Comparison of ENCODE assay signal across 27 cellular contexts in the genomic region with DNA sequence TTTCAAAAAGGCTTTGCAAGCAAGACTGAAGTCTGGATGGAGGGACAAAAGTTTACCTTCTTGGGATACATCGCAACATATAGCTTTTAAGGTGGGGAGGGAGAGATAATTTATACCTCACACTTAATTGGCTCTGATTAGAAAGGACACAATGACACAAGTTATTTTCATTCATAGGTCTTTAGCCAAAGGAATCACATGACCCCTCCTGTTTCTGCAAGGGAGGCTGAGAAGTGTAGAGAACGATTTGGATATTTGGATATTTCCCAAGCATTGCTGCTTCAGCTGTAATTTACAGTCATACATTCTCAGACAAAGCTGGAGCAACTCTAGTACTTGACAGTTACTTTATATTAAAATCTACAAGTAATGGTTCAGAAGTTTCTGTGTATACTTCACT.
"Had no signal": no experiment of that assay in that cellular context is flagged by ENCODE, and none has a peak within 500 bp of the region (broad histone marks: within the 10 kb centered on the region; RNA-seq: fewer than 3 reads in every experiment).

No MANE protein-coding gene starts in this region.

- H3K27me3 ChIP-seq: gastroesophageal sphincter, sigmoid colon, thyroid gland, upper lobe of left lung, vagina had no signal

- H3K36me3 Mint-ChIP-seq: natural killer cell had no signal

- H3K4me3 Mint-ChIP-seq: activated CD8-positive, alpha-beta T cell treated with anti-CD3 and anti-CD28 coated beads for 36 hours; activated T-cell treated with anti-CD3 and anti-CD28 coated beads, Interleukin-2, amount 50 U/mL, for 4 hours; activated T-helper 17 cell treated with anti-CD3 and anti-CD28 coated beads, Interleukin-2, amount 50 U/mL, for 72 hours; natural killer cell; stimulated activated memory B cell treated with anti-CD40 and anti-IgM and Interleukin-4, amounts not matched to agents 10 μg/mL and 1 μg/mL and 100 μg/mL, for 72 hours; stimulated activated naive CD8-positive, alpha-beta T cell treated with anti-CD3 and anti-CD28 coated beads, Interleukin-15, amount 100 ng/mL, for 72 hours; T-helper 1 cell treated with Interleukin-12 subunit alpha and Interleukin-12 subunit beta and Interleukin-4 antibody, amounts not matched to agents 30 μg/mL and 1 μg/mL, for 36 hours had no signal

- H3K9me3 Mint-ChIP-seq: activated CD8-positive, alpha-beta T cell treated with anti-CD3 and anti-CD28 coated beads for 36 hours; activated T-cell treated with anti-CD3 and anti-CD28 coated beads, Interleukin-2, amount 50 U/mL, for 4 hours; activated T-helper 17 cell treated with anti-CD3 and anti-CD28 coated beads, Interleukin-2, amount 50 U/mL, for 72 hours; natural killer cell; stimulated activated memory B cell treated with anti-CD40 and anti-IgM and Interleukin-4, amounts not matched to agents 10 μg/mL and 1 μg/mL and 100 μg/mL, for 72 hours; stimulated activated naive CD8-positive, alpha-beta T cell treated with anti-CD3 and anti-CD28 coated beads, Interleukin-15, amount 100 ng/mL, for 72 hours; T-helper 1 cell treated with Interleukin-12 subunit alpha and Interleukin-12 subunit beta and Interleukin-4 antibody, amounts not matched to agents 30 μg/mL and 1 μg/mL, for 36 hours had no signal

- FAIRE-seq: bronchial epithelial cell, colon, small intestine, TTC549 had no signal

- H3K27ac ChIP-seq: gastroesophageal sphincter, sigmoid colon, thyroid gland, upper lobe of left lung, vagina, VCaP had no signal

- H3K27me3 Mint-ChIP-seq: activated CD8-positive, alpha-beta T cell treated with anti-CD3 and anti-CD28 coated beads for 36 hours; activated T-helper 17 cell treated with anti-CD3 and anti-CD28 coated beads, Interleukin-2, amount 50 U/mL, for 72 hours; stimulated activated memory B cell treated with anti-CD40 and anti-IgM and Interleukin-4, amounts not matched to agents 10 μg/mL and 1 μg/mL and 100 μg/mL, for 72 hours; stimulated activated naive CD8-positive, alpha-beta T cell treated with anti-CD3 and anti-CD28 coated beads, Interleukin-15, amount 100 ng/mL, for 72 hours had no signal

- H3K27ac Mint-ChIP-seq: activated CD8-positive, alpha-beta T cell treated with anti-CD3 and anti-CD28 coated beads for 36 hours; activated T-helper 17 cell treated with anti-CD3 and anti-CD28 coated beads, Interleukin-2, amount 50 U/mL, for 72 hours; natural killer cell; stimulated activated memory B cell treated with anti-CD40 and anti-IgM and Interleukin-4, amounts not matched to agents 10 μg/mL and 1 μg/mL and 100 μg/mL, for 72 hours; stimulated activated naive CD8-positive, alpha-beta T cell treated with anti-CD3 and anti-CD28 coated beads, Interleukin-15, amount 100 ng/mL, for 72 hours; T-helper 1 cell treated with Interleukin-12 subunit alpha and Interleukin-12 subunit beta and Interleukin-4 antibody, amounts not matched to agents 30 μg/mL and 1 μg/mL, for 36 hours had no signal

- H3K4me3 ChIP-seq: gastroesophageal sphincter, lung, sigmoid colon, thyroid gland, upper lobe of left lung, vagina had no signal

- ATAC-seq: activated CD8-positive, alpha-beta T cell treated with anti-CD3 and anti-CD28 coated beads for 36 hours; activated T-cell treated with anti-CD3 and anti-CD28 coated beads, Interleukin-2, amount 50 U/mL, for 4 hours; activated T-helper 17 cell treated with anti-CD3 and anti-CD28 coated beads, Interleukin-2, amount 50 U/mL, for 72 hours; gastroesophageal sphincter; natural killer cell; stimulated activated memory B cell treated with anti-CD40 and anti-IgM and Interleukin-4, amounts not matched to agents 10 μg/mL and 1 μg/mL and 100 μg/mL, for 72 hours; stimulated activated naive CD8-positive, alpha-beta T cell treated with anti-CD3 and anti-CD28 coated beads, Interleukin-15, amount 100 ng/mL, for 72 hours had no signal

- H3K4me1 ChIP-seq: vagina had no signal

- DNase-seq: activated CD4-positive, alpha-beta T cell treated with anti-CD3 and anti-CD28 coated beads for 48 hours; activated CD8-positive, alpha-beta T cell treated with anti-CD3 and anti-CD28 coated beads for 36 hours; activated gamma-delta T cell treated with Interleukin-2 at 50 U/mL for 16 hours; activated naive CD4-positive, alpha-beta T cell treated with anti-CD3 and anti-CD28 coated beads, Interleukin-2, amount 50 U/mL, for 16 hours; activated T-cell treated with anti-CD3 and anti-CD28 coated beads, Interleukin-2, amount 50 U/mL, for 4 hours; effector memory CD4-positive, alpha-beta T cell; natural killer cell; sigmoid colon; small intestine; stimulated activated CD4-positive, alpha-beta T cell treated with anti-CD3 and anti-CD28 coated beads, Interleukin-4, amount 100 ng/mL, for 4 hours; stimulated activated CD8-positive, alpha-beta memory T cell treated with anti-CD3 and anti-CD28 coated beads, Interleukin-4, amount 100 ng/mL, for 48 hours; stimulated activated naive CD8-positive, alpha-beta T cell treated with anti-CD3 and anti-CD28 coated beads, Interleukin-15, amount 100 ng/mL, for 72 hours; substantia nigra; SW 1271; T-helper 9 cell; thyroid gland; upper lobe of left lung had no signal

- H3K9me3 ChIP-seq: gastroesophageal sphincter, sigmoid colon, thyroid gland, upper lobe of left lung, vagina had no signal
